In the genomic region with DNA sequence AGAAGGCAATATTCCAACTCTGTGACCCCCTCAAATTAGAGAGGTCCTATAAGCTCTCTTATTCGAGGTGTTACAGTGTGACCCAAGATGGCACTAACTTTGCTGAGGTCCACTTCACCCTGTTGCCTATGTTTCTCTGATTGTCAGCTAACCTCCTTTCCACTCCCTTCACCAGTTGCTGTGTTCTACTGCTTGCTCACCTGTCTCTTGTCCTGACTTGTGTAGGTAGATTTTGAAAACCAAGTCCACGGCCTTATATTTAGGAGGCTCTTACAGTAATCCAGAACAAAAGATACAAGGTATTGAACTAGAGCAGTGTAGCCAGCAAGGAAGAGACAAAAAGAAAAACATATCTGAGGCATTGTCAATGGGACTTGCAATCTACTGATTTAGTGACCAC, we compare ENCODE assay signal across 1 cellular context.
TF ChIP-seq lines count a peak whose summit lies in the region.

No MANE protein-coding gene starts in this region.

TF ChIP-seq in HCT116, 20 proteins besides CTCF, POLR2A, EP300 and RAD21 (continued from another document):
- TF ChIP-seq, protein P1, sequence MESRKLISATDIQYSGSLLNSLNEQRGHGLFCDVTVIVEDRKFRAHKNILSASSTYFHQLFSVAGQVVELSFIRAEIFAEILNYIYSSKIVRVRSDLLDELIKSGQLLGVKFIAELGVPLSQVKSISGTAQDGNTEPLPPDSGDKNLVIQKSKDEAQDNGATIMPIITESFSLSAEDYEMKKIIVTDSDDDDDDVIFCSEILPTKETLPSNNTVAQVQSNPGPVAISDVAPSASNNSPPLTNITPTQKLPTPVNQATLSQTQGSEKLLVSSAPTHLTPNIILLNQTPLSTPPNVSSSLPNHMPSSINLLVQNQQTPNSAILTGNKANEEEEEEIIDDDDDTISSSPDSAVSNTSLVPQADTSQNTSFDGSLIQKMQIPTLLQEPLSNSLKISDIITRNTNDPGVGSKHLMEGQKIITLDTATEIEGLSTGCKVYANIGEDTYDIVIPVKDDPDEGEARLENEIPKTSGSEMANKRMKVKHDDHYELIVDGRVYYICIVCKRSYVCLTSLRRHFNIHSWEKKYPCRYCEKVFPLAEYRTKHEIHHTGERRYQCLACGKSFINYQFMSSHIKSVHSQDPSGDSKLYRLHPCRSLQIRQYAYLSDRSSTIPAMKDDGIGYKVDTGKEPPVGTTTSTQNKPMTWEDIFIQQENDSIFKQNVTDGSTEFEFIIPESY (IDR thresholded peaks at IDR 0.05; ENCODE audit: extremely low read depth, insufficient replicate concordance, low read length) = no peak
- no peak for TF ChIP-seq SRF (IDR thresholded peaks at IDR 0.05; ENCODE audit: low read depth)
- no peak for TF ChIP-seq POLR2AphosphoS5 (IDR thresholded peaks at IDR 0.05; ENCODE audit: low read depth, low read length)
- TF ChIP-seq ATF3 (IDR thresholded peaks at IDR 0.05) = no peak
- no peak for TF ChIP-seq ELF1 (IDR thresholded peaks at IDR 0.05; ENCODE audit: borderline replicate concordance, low read depth)
